ENCODE assay signal across 34 cellular contexts in the genomic region with DNA sequence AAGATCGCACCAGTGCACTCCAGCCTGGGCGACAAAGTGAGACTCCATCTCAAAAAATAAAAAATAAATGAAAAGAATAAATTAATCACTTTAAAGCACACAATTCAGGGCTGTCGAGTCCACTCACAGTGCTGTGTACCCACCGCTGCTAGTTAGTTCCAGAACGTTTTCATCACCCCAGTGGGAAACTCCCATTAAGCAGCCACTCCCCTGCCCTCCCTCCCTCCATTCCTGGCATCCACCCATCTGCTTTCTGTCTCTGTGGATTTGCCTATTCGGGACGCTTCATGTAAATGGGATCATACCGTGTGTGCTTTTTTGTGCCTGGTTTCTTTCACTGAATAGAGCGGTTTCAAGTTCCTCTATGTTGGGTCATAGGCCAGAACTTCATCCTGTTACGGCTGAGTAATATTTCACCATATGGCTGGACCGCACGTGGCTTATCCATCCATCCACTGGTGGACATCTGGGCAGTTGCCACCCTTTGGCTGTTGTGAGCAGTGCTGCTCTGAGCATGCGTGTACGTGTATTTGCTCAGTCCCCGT. TPM values are rescaled to one million over a fixed set of nuclear protein-coding genes. Genes with fewer than 3 reads are reported as not detected.
A peak's percentile ranks its signal among the peaks of the same experiment; 100 is the strongest.
DNase-seq lines count a peak whose midpoint lies in the region; ATAC-seq and TF ChIP-seq lines count a peak whose summit lies in the region.
"Had no signal": no experiment of that assay in that cellular context is flagged by ENCODE, and none has a peak within 500 bp of the region (broad histone marks: within the 10 kb centered on the region; RNA-seq: fewer than 3 reads in every experiment).

No MANE protein-coding gene starts in this region.

- H3K4me1 ChIP-seq in prostate gland (replicated peaks) (no peaks in the 10 kb centered on the region), PC-3 (ENCODE audit: insufficient read depth, low read length) (no peaks in the 10 kb centered on the region)
- H3K4me1 ChIP-seq in CD8-positive, alpha-beta memory T cell (ENCODE audit: insufficient read depth, low read length): no peaks in the 10 kb centered on the region
- H3K4me1 ChIP-seq: breast epithelium, lower lobe of right lung, pancreas, SJCRH30 had no signal

- H3K9me3 Mint-ChIP-seq in CD8-positive, alpha-beta memory T cell: no peaks in the 10 kb centered on the region
- H3K9me3 Mint-ChIP-seq: activated naive CD4-positive, alpha-beta T cell treated with anti-CD3 and anti-CD28 coated beads, Interleukin-2, amount 50 U/mL, for 24 hours; activated T-helper 2 cell treated with anti-CD3 and anti-CD28 coated beads, Interferon-gamma antibody, Interleukin-2, Interleukin-4, amounts not matched to agents 10 μg/mL and 5 μg/mL and 100 μg/mL, durations not matched to agents 14 hours and 24 hours and 36 hours; nephron progenitor cell had no signal

- H3K27ac ChIP-seq in prostate gland (no peak overlapping the region), PC-3 (ENCODE audit: low read length) (no peak overlapping the region)
- H3K27ac ChIP-seq in CD8-positive, alpha-beta memory T cell (ENCODE audit: low read depth, low read length): no peak overlapping the region
- H3K27ac ChIP-seq: breast epithelium, lower lobe of right lung, pancreas, SJCRH30, skin epidermis, VCaP had no signal

- no peak overlapping the region for H3K4me2 ChIP-seq in PC-3 (ENCODE audit: low read length)

- no TSS peak for BruUV-seq in PC-3 (replicated peaks; lab: Mats Ljungman, UMichigan)

- intact Hi-C loops in prostate gland (cut with DNase I) (no loop called here), PC-3 (cut with micrococcal nuclease) (no loop called here)

- 59% methylated on average over 15 of the region's 15 CpGs for WGBS in prostate gland

- H3K4me3 Mint-ChIP-seq in CD8-positive, alpha-beta memory T cell: no peak overlapping the region
- H3K4me3 Mint-ChIP-seq: activated naive CD4-positive, alpha-beta T cell treated with anti-CD3 and anti-CD28 coated beads, Interleukin-2, amount 50 U/mL, for 24 hours; CD4-positive, CD25-positive, alpha-beta regulatory T cell; nephron progenitor cell had no signal

- no peaks in the 10 kb centered on the region for H3K27me3 ChIP-seq in prostate gland (replicated peaks; ENCODE audit: insufficient read depth)
- no peaks in the 10 kb centered on the region for H3K27me3 ChIP-seq in PC-3 (ENCODE audit: low read length)
- H3K27me3 ChIP-seq in CD8-positive, alpha-beta memory T cell (ENCODE audit: insufficient read depth, low read length, poor library complexity, severe bottlenecking): no peaks in the 10 kb centered on the region
- H3K27me3 ChIP-seq: breast epithelium, pancreas, SJCRH30 had no signal

- no peak for TF ChIP-seq POLR2A in prostate gland (IDR thresholded peaks at IDR 0.05)

- H3K79me2 ChIP-seq in PC-3 (ENCODE audit: low read length): no peaks in the 10 kb centered on the region

- DNase-seq in NCI-H2081 (lab: John Stamatoyannopoulos, UW) (peak; percentile 8 to 44), NCI-H2081 treated with DMSO at 0.1 percent for 48 hours (lab: John Stamatoyannopoulos, UW) (no peak), NCI-H2171 (lab: John Stamatoyannopoulos, UW) (peak; percentile 35), fibroblast of the aortic adventitia (ENCODE audit: low read depth) (peak; percentile 56), prostate gland (ENCODE audit: low spot score) (peak; percentile 19), PC-3 (no peak)
- DNase-seq in CD8-positive, alpha-beta memory T cell: no peak
- DNase-seq: 8988T; activated CD4-positive, alpha-beta T cell treated with anti-CD3 and anti-CD28 coated beads for 48 hours; activated T-cell treated with anti-CD3 and anti-CD28 coated beads for 4 hours; AML-193; amygdala; CD4-positive, CD25-positive, alpha-beta regulatory T cell; GOT3; islet precursor cell; lower lobe of right lung; NCI-H1048; NCI-H187; NCI-H226; nephron progenitor cell; pancreas; retina; RPMI8226; SJCRH30; stimulated activated naive CD8-positive, alpha-beta T cell treated with anti-CD3 and anti-CD28 coated beads, Interleukin-15, Interleukin-2, amounts not matched to agents 100 U/mL and 50 U/mL, for 24 hours; SW 1271; T1000 had no signal

- no peaks in the 10 kb centered on the region for H4K20me1 ChIP-seq in PC-3 (ENCODE audit: low read length)

- H3F3A ChIP-seq in PC-3 (ENCODE audit: low read length, unreplicated experiment): no peaks in the 10 kb centered on the region

- POLR2A ChIA-PET in PC-3 (lab: Charles Lee; ENCODE audit: unreplicated experiment): no interaction called here
- POLR2A ChIA-PET in CD8-positive, alpha-beta memory T cell (lab: Charles Lee): no interaction called here

- no peaks in the 10 kb centered on the region for H3K36me3 Mint-ChIP-seq in CD8-positive, alpha-beta memory T cell
- H3K36me3 Mint-ChIP-seq: activated naive CD4-positive, alpha-beta T cell treated with anti-CD3 and anti-CD28 coated beads, Interleukin-2, amount 50 U/mL, for 24 hours; CD4-positive, CD25-positive, alpha-beta regulatory T cell had no signal

- CTCF ChIA-PET in PC-3 (lab: Charles Lee): no interaction called here
- CTCF ChIA-PET in CD8-positive, alpha-beta memory T cell (lab: Charles Lee): no interaction called here

- H2AFZ ChIP-seq in PC-3 (ENCODE audit: low read length): no peak overlapping the region

- H3K36me3 ChIP-seq in prostate gland (no peaks in the 10 kb centered on the region), PC-3 (ENCODE audit: low read depth, low read length) (no peaks in the 10 kb centered on the region)
- no peaks in the 10 kb centered on the region for H3K36me3 ChIP-seq in CD8-positive, alpha-beta memory T cell (ENCODE audit: insufficient read depth, low read length)
- H3K36me3 ChIP-seq: breast epithelium, lower lobe of right lung, pancreas, SJCRH30 had no signal

- H3K9ac ChIP-seq in PC-3 (ENCODE audit: low read length): no peak overlapping the region

- H3K27me3 Mint-ChIP-seq in CD8-positive, alpha-beta memory T cell: peaks cover 11 to 23% of the 10 kb centered on the region in 2 donors

- H3K27ac Mint-ChIP-seq in CD8-positive, alpha-beta memory T cell: no peak overlapping the region
- H3K27ac Mint-ChIP-seq: activated naive CD4-positive, alpha-beta T cell treated with anti-CD3 and anti-CD28 coated beads, Interleukin-2, amount 50 U/mL, for 24 hours; activated T-helper 2 cell treated with anti-CD3 and anti-CD28 coated beads, Interferon-gamma antibody, Interleukin-2, Interleukin-4, amounts not matched to agents 10 μg/mL and 5 μg/mL and 100 μg/mL, durations not matched to agents 14 hours and 24 hours and 36 hours; CD4-positive, CD25-positive, alpha-beta regulatory T cell; nephron progenitor cell had no signal

- H3K4me1 Mint-ChIP-seq in CD8-positive, alpha-beta memory T cell: no peaks in the 10 kb centered on the region
- H3K4me1 Mint-ChIP-seq: activated naive CD4-positive, alpha-beta T cell treated with anti-CD3 and anti-CD28 coated beads, Interleukin-2, amount 50 U/mL, for 24 hours; CD4-positive, CD25-positive, alpha-beta regulatory T cell had no signal

- TF ChIP-seq CTCF in fibroblast of the aortic adventitia (IDR thresholded peaks at IDR 0.05; ENCODE audit: insufficient read depth, low read length) (no peak), prostate gland (IDR thresholded peaks at IDR 0.05) (no peak), PC-3 (conservative IDR thresholded peaks at IDR 0.05; ENCODE audit: low read depth, low read length) (no peak)

- no peaks in the 10 kb centered on the region for H3K9me2 ChIP-seq in PC-3 (replicated peaks; ENCODE audit: low read length)

- H3K4me3 ChIP-seq in fibroblast of the aortic adventitia (ENCODE audit: low read depth, low read length): no peak overlapping the region
- no peak overlapping the region for H3K4me3 ChIP-seq in prostate gland
- H3K4me3 ChIP-seq in PC-3 (ENCODE audit: low read length): no peak overlapping the region
- no peak overlapping the region for H3K4me3 ChIP-seq in CD8-positive, alpha-beta memory T cell (ENCODE audit: low read length)
- H3K4me3 ChIP-seq: breast epithelium, lower lobe of right lung, pancreas, SJCRH30, skin epidermis had no signal

- H3K9me3 ChIP-seq in prostate gland (no peaks in the 10 kb centered on the region), PC-3 (ENCODE audit: low read length) (no peaks in the 10 kb centered on the region)
- H3K9me3 ChIP-seq in CD8-positive, alpha-beta memory T cell (ENCODE audit: low read length): no peaks in the 10 kb centered on the region
- H3K9me3 ChIP-seq: breast epithelium, lower lobe of right lung, pancreas, SJCRH30 had no signal

- no peak for ATAC-seq in HG02852 (IDR thresholded peaks at IDR 0.05; ENCODE audit: unreplicated experiment)
- no peak for ATAC-seq in PC-3
- ATAC-seq: lower lobe of right lung; stimulated activated naive CD8-positive, alpha-beta T cell treated with anti-CD3 and anti-CD28 coated beads, Interleukin-15, Interleukin-2, amounts not matched to agents 100 U/mL and 50 U/mL, for 24 hours had no signal

RNA-seq across cellular contexts. Expression of gene ARHGAP8, which starts 30.0 kb away (rescaled TPM):
- 0.41 TPM in 1 of 2 replicates, not detected in the other for total RNA-seq in fibroblast of the aortic adventitia (ENCODE audit: low replicate concordance)
- total RNA-seq in prostate gland: 10 to 100 TPM; 34.6 to 64.5 TPM
- total RNA-seq in PC-3 (2014; rRNA removed): 29.4 and 30.9 TPM in 2 replicates
- total RNA-seq in CD8-positive, alpha-beta memory T cell: under 1 TPM; 0.42 to 0.49 TPM
- polyA plus RNA-seq in CD8-positive, alpha-beta memory T cell: not detected
- total RNA-seq: HT1080 had no signal

Comparison
In these comparisons a context has a peak if more than half of its experiments do, and no peak if none do; other contexts are left out.
1. DNase-seq: peak in NCI-H2081 (2 of 2), NCI-H2171 (single experiment), fibroblast of the aortic adventitia (single experiment) and prostate gland (single experiment); none in NCI-H2081 treated with DMSO at 0.1 percent for 48 hours (single experiment), PC-3 (single experiment) and CD8-positive, alpha-beta memory T cell (0 of 5).
2. RNA of gene ARHGAP8, which starts 30.0 kb away (total RNA-seq): 34.6 to 64.5 TPM in prostate gland and 29.4 to 30.9 TPM in PC-3; 0.42 to 0.49 TPM in CD8-positive, alpha-beta memory T cell and 0.41 TPM in fibroblast of the aortic adventitia; every median in the first group is over 10 times any median in the second.